25 cellular contexts compared by ENCODE assay signal in genomic region chr4:169295822-169296221, GRCh38. TPM values are rescaled to one million over a fixed set of nuclear protein-coding genes. Genes with fewer than 3 reads are reported as not detected.
DNase-seq lines count a peak whose midpoint lies in the region; ATAC-seq, FAIRE-seq and TF ChIP-seq lines count a peak whose summit lies in the region.
"Had no signal": no experiment of that assay in that cellular context is flagged by ENCODE, and none has a peak within 500 bp of the region (broad histone marks: within the 10 kb centered on the region; RNA-seq: fewer than 3 reads in every experiment).

No MANE protein-coding gene starts in this region.

- CTCF ChIA-PET in MCF 10A (lab: Yijun Ruan, JAX): interaction anchor here (0.6 kb wide), 1 partner anchor 212 kb away, joined by 3 read pairs; no protein-coding TSS in a partner anchor

- H3K4me1 Mint-ChIP-seq in MCF 10A (ENCODE audit: insufficient read depth, unreplicated experiment): no peaks in the 10 kb centered on the region
- H3K4me1 Mint-ChIP-seq: stimulated activated effector memory CD8-positive, alpha-beta T cell treated with anti-CD3 and anti-CD28 coated beads, Interleukin-12 subunit alpha, Interleukin-12 subunit beta, amount 100 ng/mL, for 72 hours had no signal

- no peaks in the 10 kb centered on the region for H3K36me3 Mint-ChIP-seq in MCF 10A (ENCODE audit: insufficient read depth, unreplicated experiment)
- H3K36me3 Mint-ChIP-seq: stimulated activated effector memory CD8-positive, alpha-beta T cell treated with anti-CD3 and anti-CD28 coated beads, Interleukin-12 subunit alpha, Interleukin-12 subunit beta, amount 100 ng/mL, for 72 hours had no signal

- POLR2A ChIA-PET in MCF 10A (lab: Yijun Ruan, JAX): interaction anchor here (0.8 kb wide), 1 partner anchor 9 kb away, joined by 4 read pairs; no protein-coding TSS in a partner anchor

- TF ChIP-seq CTCF in MCF 10A (IDR thresholded peaks at IDR 0.05; ENCODE audit: unreplicated experiment): no peak

- no peak overlapping the region for H3K27ac Mint-ChIP-seq in MCF 10A (ENCODE audit: low read depth, unreplicated experiment)
- H3K27ac Mint-ChIP-seq: activated B cell treated with CpG ODN at 0.5 μM for 24 hours; activated CD8-positive, alpha-beta T cell treated with anti-CD3 and anti-CD28 coated beads, Interleukin-2, amount 10 ng/mL, durations not matched to agents 7 days and 5 days; stimulated activated effector memory CD8-positive, alpha-beta T cell treated with anti-CD3 and anti-CD28 coated beads, Interleukin-12 subunit alpha, Interleukin-12 subunit beta, amount 100 ng/mL, for 72 hours; T-helper 2 cell treated with Interferon-gamma antibody and Interleukin-4, amounts not matched to agents 5 μg/mL and 100 μg/mL, for 36 hours had no signal

- no peak for TF ChIP-seq POLR2A in GM12891 (IDR thresholded peaks at IDR 0.05; ENCODE audit: low read depth, low read length)

- no TSS peak for BruUV-seq in MCF 10A (replicated peaks; lab: Mats Ljungman, UMichigan)

- DNase-seq in GM12891 (ENCODE audit: insufficient read length, low spot score) (no peak), SIG-M5 treated with dmso at 0.1 percent for 504 hours (lab: John Stamatoyannopoulos, UW; ENCODE audit: unreplicated experiment) (peak; percentile 66), NCI-H1436 (lab: John Stamatoyannopoulos, UW) (no peak), MCF 10A (ENCODE audit: unreplicated experiment) (no peak), LoVo (ENCODE audit: low spot score) (no peak)
- DNase-seq in activated CD4-positive, alpha-beta T cell treated with anti-CD3 and anti-CD28 coated beads, Interleukin-2, amount 50 U/mL, for 4 hours: no peak
- DNase-seq: ACHN; activated B cell treated with CpG ODN at 0.5 μM for 24 hours; activated CD8-positive, alpha-beta T cell treated with anti-CD3 and anti-CD28 coated beads, Interleukin-2, amount 10 ng/mL, durations not matched to agents 7 days and 5 days; activated naive CD4-positive, alpha-beta T cell treated with Interleukin-2 at 50 U/mL for 16 hours; activated T-cell treated with anti-CD3 and anti-CD28 coated beads, Interleukin-2, amount 50 U/mL, for 1 hour; amygdala; C1 segment of cervical spinal cord; heart right ventricle; left ventricle myocardium inferior; NCI-H1930; NCI-H226; NCI-H82 had no signal

- H3K4me3 Mint-ChIP-seq in MCF 10A (ENCODE audit: unreplicated experiment): no peak overlapping the region
- H3K4me3 Mint-ChIP-seq: activated B cell treated with CpG ODN at 0.5 μM for 24 hours; activated CD8-positive, alpha-beta T cell treated with anti-CD3 and anti-CD28 coated beads, Interleukin-2, amount 10 ng/mL, durations not matched to agents 7 days and 5 days; stimulated activated effector memory CD8-positive, alpha-beta T cell treated with anti-CD3 and anti-CD28 coated beads, Interleukin-12 subunit alpha, Interleukin-12 subunit beta, amount 100 ng/mL, for 72 hours; T-helper 2 cell treated with Interferon-gamma antibody and Interleukin-4, amounts not matched to agents 5 μg/mL and 100 μg/mL, for 36 hours had no signal

- intact Hi-C loops in MCF 10A (cut with micrococcal nuclease): no loop called here

- H3K9me3 Mint-ChIP-seq in MCF 10A (ENCODE audit: unreplicated experiment): no peaks in the 10 kb centered on the region
- H3K9me3 Mint-ChIP-seq: activated B cell treated with CpG ODN at 0.5 μM for 24 hours; stimulated activated effector memory CD8-positive, alpha-beta T cell treated with anti-CD3 and anti-CD28 coated beads, Interleukin-12 subunit alpha, Interleukin-12 subunit beta, amount 100 ng/mL, for 72 hours; T-helper 2 cell treated with Interferon-gamma antibody and Interleukin-4, amounts not matched to agents 5 μg/mL and 100 μg/mL, for 36 hours had no signal

- FAIRE-seq in GM12891 (lab: Jason Lieb, UNC): peak; percentile 66
- FAIRE-seq: H54, K562 had no signal

- H3K27me3 Mint-ChIP-seq in MCF 10A (ENCODE audit: insufficient read depth, unreplicated experiment): no peaks in the 10 kb centered on the region
- H3K27me3 Mint-ChIP-seq: activated B cell treated with CpG ODN at 0.5 μM for 24 hours had no signal

- ATAC-seq in GM21360 (IDR thresholded peaks at IDR 0.05; ENCODE audit: unreplicated experiment): peak; percentile 45
- peak; percentile 31 for ATAC-seq in HG02973 (IDR thresholded peaks at IDR 0.05; ENCODE audit: unreplicated experiment)
- ATAC-seq: activated CD8-positive, alpha-beta T cell treated with anti-CD3 and anti-CD28 coated beads, Interleukin-2, amount 10 ng/mL, durations not matched to agents 7 days and 5 days; heart right ventricle; K562; stimulated activated effector memory CD8-positive, alpha-beta T cell treated with anti-CD3 and anti-CD28 coated beads, Interleukin-12 subunit alpha, Interleukin-12 subunit beta, amount 100 ng/mL, for 72 hours had no signal

TF ChIP-seq in GM12891, 5 proteins besides CTCF, POLR2A, EP300 and RAD21:
- no peak for TF ChIP-seq POLR2AphosphoS5 (IDR thresholded peaks at IDR 0.05; ENCODE audit: low read depth, low read length)
- no peak for TF ChIP-seq TAF1 (IDR thresholded peaks at IDR 0.05; ENCODE audit: low read depth, low read length)
- no peak for TF ChIP-seq POU2F2 (IDR thresholded peaks at IDR 0.05; ENCODE audit: low read depth, low read length)
- no peak for TF ChIP-seq PAX5 (IDR thresholded peaks at IDR 0.05; ENCODE audit: insufficient read depth, low read length, severe bottlenecking)
- TF ChIP-seq SPI1 (IDR thresholded peaks at IDR 0.05; ENCODE audit: low read depth, low read length): peak; percentile 67
TF ChIP-seq in GM12891: peak in this region for 1.

RNA-seq across cellular contexts. Expression of gene SH3RF1, which starts 25.1 kb away (rescaled TPM):
- polyA plus RNA-seq in GM12891 (2012; ENCODE audit: low read depth, missing spikeins): 3.7 TPM
- total RNA-seq in MCF 10A (2022): 16.5 and 17.4 TPM in 2 replicates
- total RNA-seq: G401 had no signal
